In the genomic region with DNA sequence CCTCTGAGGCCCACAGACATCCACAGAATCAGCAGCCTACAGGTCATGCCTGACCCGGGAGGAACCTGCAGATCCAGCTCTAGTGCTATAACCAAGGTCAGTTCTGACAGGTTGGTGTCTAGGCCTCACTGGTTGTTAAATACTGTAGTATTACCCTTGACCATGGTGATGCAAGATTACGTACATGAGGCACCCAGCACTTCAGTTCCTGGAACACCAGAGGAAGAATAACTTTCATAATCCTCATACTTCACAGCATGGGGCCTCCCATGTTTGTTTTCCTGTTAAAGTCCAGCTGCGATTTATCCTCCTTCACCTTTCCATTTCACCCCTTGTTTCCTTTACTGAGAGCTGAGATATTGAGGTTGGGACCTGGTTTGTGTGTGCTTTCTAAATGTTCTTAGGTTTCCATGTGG, we compare ENCODE assay signal across 1 cellular context.
TF ChIP-seq lines count a peak whose summit lies in the region.

No MANE protein-coding gene starts in this region.

TF ChIP-seq in K562, 482 proteins besides CTCF, POLR2A, EP300 and RAD21 (continued from another document and continues in another):
- TF ChIP-seq, protein P1, sequence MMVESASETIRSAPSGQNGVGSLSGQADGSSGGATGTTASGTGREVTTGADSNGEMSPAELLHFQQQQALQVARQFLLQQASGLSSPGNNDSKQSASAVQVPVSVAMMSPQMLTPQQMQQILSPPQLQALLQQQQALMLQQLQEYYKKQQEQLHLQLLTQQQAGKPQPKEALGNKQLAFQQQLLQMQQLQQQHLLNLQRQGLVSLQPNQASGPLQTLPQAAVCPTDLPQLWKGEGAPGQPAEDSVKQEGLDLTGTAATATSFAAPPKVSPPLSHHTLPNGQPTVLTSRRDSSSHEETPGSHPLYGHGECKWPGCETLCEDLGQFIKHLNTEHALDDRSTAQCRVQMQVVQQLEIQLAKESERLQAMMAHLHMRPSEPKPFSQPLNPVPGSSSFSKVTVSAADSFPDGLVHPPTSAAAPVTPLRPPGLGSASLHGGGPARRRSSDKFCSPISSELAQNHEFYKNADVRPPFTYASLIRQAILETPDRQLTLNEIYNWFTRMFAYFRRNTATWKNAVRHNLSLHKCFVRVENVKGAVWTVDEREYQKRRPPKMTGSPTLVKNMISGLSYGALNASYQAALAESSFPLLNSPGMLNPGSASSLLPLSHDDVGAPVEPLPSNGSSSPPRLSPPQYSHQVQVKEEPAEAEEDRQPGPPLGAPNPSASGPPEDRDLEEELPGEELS (CRISPR knock-in tag; IDR thresholded peaks at IDR 0.05; ENCODE audit: borderline replicate concordance): no peak
- TF ChIP-seq, protein P2, sequence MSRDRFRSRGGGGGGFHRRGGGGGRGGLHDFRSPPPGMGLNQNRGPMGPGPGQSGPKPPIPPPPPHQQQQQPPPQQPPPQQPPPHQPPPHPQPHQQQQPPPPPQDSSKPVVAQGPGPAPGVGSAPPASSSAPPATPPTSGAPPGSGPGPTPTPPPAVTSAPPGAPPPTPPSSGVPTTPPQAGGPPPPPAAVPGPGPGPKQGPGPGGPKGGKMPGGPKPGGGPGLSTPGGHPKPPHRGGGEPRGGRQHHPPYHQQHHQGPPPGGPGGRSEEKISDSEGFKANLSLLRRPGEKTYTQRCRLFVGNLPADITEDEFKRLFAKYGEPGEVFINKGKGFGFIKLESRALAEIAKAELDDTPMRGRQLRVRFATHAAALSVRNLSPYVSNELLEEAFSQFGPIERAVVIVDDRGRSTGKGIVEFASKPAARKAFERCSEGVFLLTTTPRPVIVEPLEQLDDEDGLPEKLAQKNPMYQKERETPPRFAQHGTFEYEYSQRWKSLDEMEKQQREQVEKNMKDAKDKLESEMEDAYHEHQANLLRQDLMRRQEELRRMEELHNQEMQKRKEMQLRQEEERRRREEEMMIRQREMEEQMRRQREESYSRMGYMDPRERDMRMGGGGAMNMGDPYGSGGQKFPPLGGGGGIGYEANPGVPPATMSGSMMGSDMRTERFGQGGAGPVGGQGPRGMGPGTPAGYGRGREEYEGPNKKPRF (IDR thresholded peaks at IDR 0.05; ENCODE audit: low read depth, low read length): no peak
- TF ChIP-seq CHCHD3 (CRISPR knock-in tag; IDR thresholded peaks at IDR 0.05): no peak
- no peak for TF ChIP-seq ZNF699 (CRISPR knock-in tag; IDR thresholded peaks at IDR 0.05; ENCODE audit: insufficient replicate concordance)
- TF ChIP-seq BDP1 (IDR thresholded peaks at IDR 0.05; ENCODE audit: insufficient read depth, insufficient read length): no peak
- TF ChIP-seq POLR3G (IDR thresholded peaks at IDR 0.05; ENCODE audit: extremely low read depth, insufficient read length, insufficient replicate concordance): no peak
- TF ChIP-seq GTF2A2 (tag; IDR thresholded peaks at IDR 0.05): no peak
- TF ChIP-seq, protein P3, sequence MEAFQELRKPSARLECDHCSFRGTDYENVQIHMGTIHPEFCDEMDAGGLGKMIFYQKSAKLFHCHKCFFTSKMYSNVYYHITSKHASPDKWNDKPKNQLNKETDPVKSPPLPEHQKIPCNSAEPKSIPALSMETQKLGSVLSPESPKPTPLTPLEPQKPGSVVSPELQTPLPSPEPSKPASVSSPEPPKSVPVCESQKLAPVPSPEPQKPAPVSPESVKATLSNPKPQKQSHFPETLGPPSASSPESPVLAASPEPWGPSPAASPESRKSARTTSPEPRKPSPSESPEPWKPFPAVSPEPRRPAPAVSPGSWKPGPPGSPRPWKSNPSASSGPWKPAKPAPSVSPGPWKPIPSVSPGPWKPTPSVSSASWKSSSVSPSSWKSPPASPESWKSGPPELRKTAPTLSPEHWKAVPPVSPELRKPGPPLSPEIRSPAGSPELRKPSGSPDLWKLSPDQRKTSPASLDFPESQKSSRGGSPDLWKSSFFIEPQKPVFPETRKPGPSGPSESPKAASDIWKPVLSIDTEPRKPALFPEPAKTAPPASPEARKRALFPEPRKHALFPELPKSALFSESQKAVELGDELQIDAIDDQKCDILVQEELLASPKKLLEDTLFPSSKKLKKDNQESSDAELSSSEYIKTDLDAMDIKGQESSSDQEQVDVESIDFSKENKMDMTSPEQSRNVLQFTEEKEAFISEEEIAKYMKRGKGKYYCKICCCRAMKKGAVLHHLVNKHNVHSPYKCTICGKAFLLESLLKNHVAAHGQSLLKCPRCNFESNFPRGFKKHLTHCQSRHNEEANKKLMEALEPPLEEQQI (IDR thresholded peaks at IDR 0.05): no peak
- TF ChIP-seq, protein P4, sequence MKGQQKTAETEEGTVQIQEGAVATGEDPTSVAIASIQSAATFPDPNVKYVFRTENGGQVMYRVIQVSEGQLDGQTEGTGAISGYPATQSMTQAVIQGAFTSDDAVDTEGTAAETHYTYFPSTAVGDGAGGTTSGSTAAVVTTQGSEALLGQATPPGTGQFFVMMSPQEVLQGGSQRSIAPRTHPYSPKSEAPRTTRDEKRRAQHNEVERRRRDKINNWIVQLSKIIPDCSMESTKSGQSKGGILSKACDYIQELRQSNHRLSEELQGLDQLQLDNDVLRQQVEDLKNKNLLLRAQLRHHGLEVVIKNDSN (CRISPR knock-in tag; IDR thresholded peaks at IDR 0.05): no peak
- peak; percentile 54; the same call in 1 of the 2 replicates for TF ChIP-seq PTRF (tag; IDR thresholded peaks at IDR 0.05)
- TF ChIP-seq ZNF75A (CRISPR knock-in tag; IDR thresholded peaks at IDR 0.05): no peak
- no peak for TF ChIP-seq POLR2G (IDR thresholded peaks at IDR 0.05; ENCODE audit: low read depth, low read length)
- no peak for TF ChIP-seq POU5F1 (IDR thresholded peaks at IDR 0.05; ENCODE audit: borderline replicate concordance, low read depth, low read length, partially characterized antibody)
- TF ChIP-seq XRCC3 (IDR thresholded peaks at IDR 0.05): no peak
- TF ChIP-seq, protein P5, sequence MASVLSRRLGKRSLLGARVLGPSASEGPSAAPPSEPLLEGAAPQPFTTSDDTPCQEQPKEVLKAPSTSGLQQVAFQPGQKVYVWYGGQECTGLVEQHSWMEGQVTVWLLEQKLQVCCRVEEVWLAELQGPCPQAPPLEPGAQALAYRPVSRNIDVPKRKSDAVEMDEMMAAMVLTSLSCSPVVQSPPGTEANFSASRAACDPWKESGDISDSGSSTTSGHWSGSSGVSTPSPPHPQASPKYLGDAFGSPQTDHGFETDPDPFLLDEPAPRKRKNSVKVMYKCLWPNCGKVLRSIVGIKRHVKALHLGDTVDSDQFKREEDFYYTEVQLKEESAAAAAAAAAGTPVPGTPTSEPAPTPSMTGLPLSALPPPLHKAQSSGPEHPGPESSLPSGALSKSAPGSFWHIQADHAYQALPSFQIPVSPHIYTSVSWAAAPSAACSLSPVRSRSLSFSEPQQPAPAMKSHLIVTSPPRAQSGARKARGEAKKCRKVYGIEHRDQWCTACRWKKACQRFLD (CRISPR knock-in tag; IDR thresholded peaks at IDR 0.05): no peak; the same call in 1 of the 2 replicates
- no peak for TF ChIP-seq TBL1XR1 (IDR thresholded peaks at IDR 0.05; ENCODE audit: low read length in 2 of 2)
- peak; percentile 58; the same call in 1 of the 2 replicates for TF ChIP-seq ZNF584 (CRISPR knock-in tag; IDR thresholded peaks at IDR 0.05; ENCODE audit: low read depth)
- TF ChIP-seq ZNF778 (CRISPR knock-in tag; IDR thresholded peaks at IDR 0.05): no peak
- TF ChIP-seq NR1H2 (CRISPR knock-in tag; IDR thresholded peaks at IDR 0.05): no peak
- no peak for TF ChIP-seq NFYB (IDR thresholded peaks at IDR 0.05; ENCODE audit: extremely low read depth, insufficient read length)
- TF ChIP-seq ZNF197 (CRISPR knock-in tag; IDR thresholded peaks at IDR 0.05; ENCODE audit: low read depth): 0 out of 2 replicates have a peak, but pooled peaks have one; percentile 46
- no peak for TF ChIP-seq KLF13 (tag; IDR thresholded peaks at IDR 0.05; ENCODE audit: borderline replicate concordance, low read depth)
- TF ChIP-seq GABPA (tag; conservative IDR thresholded peaks at IDR 0.05; ENCODE audit: low read depth): peak; percentile 48; the same call in 1 of the 2 replicates
- TF ChIP-seq CXXC5 (CRISPR knock-in tag; IDR thresholded peaks at IDR 0.05): peak; percentile 66; the same call in 1 of the 2 replicates
- TF ChIP-seq ZNF79 (CRISPR knock-in tag; IDR thresholded peaks at IDR 0.05; ENCODE audit: low read depth): no peak
- TF ChIP-seq NUFIP1 (IDR thresholded peaks at IDR 0.05; ENCODE audit: partially characterized antibody): no peak
- TF ChIP-seq NR2C2 (CRISPR knock-in tag; IDR thresholded peaks at IDR 0.05): no peak
- TF ChIP-seq NR2C2 (tag; IDR thresholded peaks at IDR 0.05): peak; percentile 82; the same call in 1 of the 2 replicates
- no peak for TF ChIP-seq HEY1 (CRISPR knock-in tag; IDR thresholded peaks at IDR 0.05; ENCODE audit: borderline replicate concordance)
- no peak for TF ChIP-seq FOXK1 (CRISPR knock-in tag; IDR thresholded peaks at IDR 0.05; ENCODE audit: borderline replicate concordance)
- TF ChIP-seq, protein P6, sequence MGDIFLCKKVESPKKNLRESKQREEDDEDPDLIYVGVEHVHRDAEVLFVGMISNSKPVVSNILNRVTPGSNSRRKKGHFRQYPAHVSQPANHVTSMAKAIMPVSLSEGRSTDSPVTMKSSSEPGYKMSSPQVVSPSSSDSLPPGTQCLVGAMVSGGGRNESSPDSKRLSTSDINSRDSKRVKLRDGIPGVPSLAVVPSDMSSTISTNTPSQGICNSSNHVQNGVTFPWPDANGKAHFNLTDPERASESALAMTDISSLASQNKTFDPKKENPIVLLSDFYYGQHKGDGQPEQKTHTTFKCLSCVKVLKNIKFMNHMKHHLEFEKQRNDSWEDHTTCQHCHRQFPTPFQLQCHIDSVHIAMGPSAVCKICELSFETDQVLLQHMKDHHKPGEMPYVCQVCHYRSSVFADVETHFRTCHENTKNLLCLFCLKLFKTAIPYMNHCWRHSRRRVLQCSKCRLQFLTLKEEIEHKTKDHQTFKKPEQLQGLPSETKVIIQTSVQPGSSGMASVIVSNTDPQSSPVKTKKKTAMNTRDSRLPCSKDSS (IDR thresholded peaks at IDR 0.05; ENCODE audit: low read depth, partially characterized antibody): no peak
- no peak for TF ChIP-seq FUS (optimal IDR thresholded peaks at IDR 0.05; ENCODE audit: low read depth, low read length)
- no peak for TF ChIP-seq TEAD2 (tag; IDR thresholded peaks at IDR 0.05)
- no peak for TF ChIP-seq ZNF445 (CRISPR knock-in tag; IDR thresholded peaks at IDR 0.05; ENCODE audit: low read depth)
- no peak for TF ChIP-seq JUND (IDR thresholded peaks at IDR 0.05; ENCODE audit: borderline replicate concordance, low read depth, low read length)
- no peak for TF ChIP-seq JUND (tag; IDR thresholded peaks at IDR 0.05; ENCODE audit: borderline replicate concordance, low read depth, low read length)
- TF ChIP-seq CEBPB (tag; IDR thresholded peaks at IDR 0.05): peak; percentile 79
- TF ChIP-seq, protein P7, sequence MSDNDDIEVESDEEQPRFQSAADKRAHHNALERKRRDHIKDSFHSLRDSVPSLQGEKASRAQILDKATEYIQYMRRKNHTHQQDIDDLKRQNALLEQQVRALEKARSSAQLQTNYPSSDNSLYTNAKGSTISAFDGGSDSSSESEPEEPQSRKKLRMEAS (CRISPR knock-in tag; IDR thresholded peaks at IDR 0.05): no peak
- TF ChIP-seq, protein P8, sequence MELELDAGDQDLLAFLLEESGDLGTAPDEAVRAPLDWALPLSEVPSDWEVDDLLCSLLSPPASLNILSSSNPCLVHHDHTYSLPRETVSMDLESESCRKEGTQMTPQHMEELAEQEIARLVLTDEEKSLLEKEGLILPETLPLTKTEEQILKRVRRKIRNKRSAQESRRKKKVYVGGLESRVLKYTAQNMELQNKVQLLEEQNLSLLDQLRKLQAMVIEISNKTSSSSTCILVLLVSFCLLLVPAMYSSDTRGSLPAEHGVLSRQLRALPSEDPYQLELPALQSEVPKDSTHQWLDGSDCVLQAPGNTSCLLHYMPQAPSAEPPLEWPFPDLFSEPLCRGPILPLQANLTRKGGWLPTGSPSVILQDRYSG (tag; conservative IDR thresholded peaks at IDR 0.05; ENCODE audit: low read depth): no peak
- TF ChIP-seq ZBTB17 (CRISPR knock-in tag; IDR thresholded peaks at IDR 0.05): 0 out of 2 replicates have a peak, but pooled peaks have one; percentile 57
- no peak for TF ChIP-seq POLR2AphosphoS5 (IDR thresholded peaks at IDR 0.05; ENCODE audit: control insufficient read depth, insufficient read depth, low read depth, low read length)
- no peak for TF ChIP-seq SMARCE1 (IDR thresholded peaks at IDR 0.05)
- TF ChIP-seq, protein P9, sequence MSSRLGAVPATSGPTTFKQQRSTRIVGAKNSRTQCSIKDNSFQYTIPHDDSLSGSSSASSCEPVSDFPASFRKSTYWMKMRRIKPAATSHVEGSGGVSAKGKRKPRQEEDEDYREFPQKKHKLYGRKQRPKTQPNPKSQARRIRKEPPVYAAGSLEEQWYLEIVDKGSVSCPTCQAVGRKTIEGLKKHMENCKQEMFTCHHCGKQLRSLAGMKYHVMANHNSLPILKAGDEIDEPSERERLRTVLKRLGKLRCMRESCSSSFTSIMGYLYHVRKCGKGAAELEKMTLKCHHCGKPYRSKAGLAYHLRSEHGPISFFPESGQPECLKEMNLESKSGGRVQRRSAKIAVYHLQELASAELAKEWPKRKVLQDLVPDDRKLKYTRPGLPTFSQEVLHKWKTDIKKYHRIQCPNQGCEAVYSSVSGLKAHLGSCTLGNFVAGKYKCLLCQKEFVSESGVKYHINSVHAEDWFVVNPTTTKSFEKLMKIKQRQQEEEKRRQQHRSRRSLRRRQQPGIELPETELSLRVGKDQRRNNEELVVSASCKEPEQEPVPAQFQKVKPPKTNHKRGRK (tag; IDR thresholded peaks at IDR 0.05): no peak
- 0 out of 2 replicates have a peak, but pooled peaks have one; percentile 28 for TF ChIP-seq ZNF766 (CRISPR knock-in tag; conservative IDR thresholded peaks at IDR 0.05)
- TF ChIP-seq TAL1 (IDR thresholded peaks at IDR 0.05): no peak
- TF ChIP-seq POLR3A (IDR thresholded peaks at IDR 0.05; ENCODE audit: borderline replicate concordance, extremely low read depth, insufficient read depth, insufficient read length): no peak
- TF ChIP-seq, protein P10, sequence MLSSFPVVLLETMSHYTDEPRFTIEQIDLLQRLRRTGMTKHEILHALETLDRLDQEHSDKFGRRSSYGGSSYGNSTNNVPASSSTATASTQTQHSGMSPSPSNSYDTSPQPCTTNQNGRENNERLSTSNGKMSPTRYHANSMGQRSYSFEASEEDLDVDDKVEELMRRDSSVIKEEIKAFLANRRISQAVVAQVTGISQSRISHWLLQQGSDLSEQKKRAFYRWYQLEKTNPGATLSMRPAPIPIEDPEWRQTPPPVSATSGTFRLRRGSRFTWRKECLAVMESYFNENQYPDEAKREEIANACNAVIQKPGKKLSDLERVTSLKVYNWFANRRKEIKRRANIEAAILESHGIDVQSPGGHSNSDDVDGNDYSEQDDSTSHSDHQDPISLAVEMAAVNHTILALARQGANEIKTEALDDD (IDR thresholded peaks at IDR 0.05): no peak
- no peak for TF ChIP-seq ZBTB8A (IDR thresholded peaks at IDR 0.05; ENCODE audit: partially characterized antibody)
- TF ChIP-seq, protein P11, sequence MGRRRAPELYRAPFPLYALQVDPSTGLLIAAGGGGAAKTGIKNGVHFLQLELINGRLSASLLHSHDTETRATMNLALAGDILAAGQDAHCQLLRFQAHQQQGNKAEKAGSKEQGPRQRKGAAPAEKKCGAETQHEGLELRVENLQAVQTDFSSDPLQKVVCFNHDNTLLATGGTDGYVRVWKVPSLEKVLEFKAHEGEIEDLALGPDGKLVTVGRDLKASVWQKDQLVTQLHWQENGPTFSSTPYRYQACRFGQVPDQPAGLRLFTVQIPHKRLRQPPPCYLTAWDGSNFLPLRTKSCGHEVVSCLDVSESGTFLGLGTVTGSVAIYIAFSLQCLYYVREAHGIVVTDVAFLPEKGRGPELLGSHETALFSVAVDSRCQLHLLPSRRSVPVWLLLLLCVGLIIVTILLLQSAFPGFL (CRISPR knock-in tag; IDR thresholded peaks at IDR 0.05): no peak
- no peak for TF ChIP-seq WHSC1 (IDR thresholded peaks at IDR 0.05; ENCODE audit: low read length)
- no peak for TF ChIP-seq ZNF780A (CRISPR knock-in tag; IDR thresholded peaks at IDR 0.05)
- no peak for TF ChIP-seq PHF20 (IDR thresholded peaks at IDR 0.05; ENCODE audit: partially characterized antibody)
- TF ChIP-seq ZFPM2 (CRISPR knock-in tag; IDR thresholded peaks at IDR 0.05): no peak
- TF ChIP-seq ZNF436 (CRISPR knock-in tag; IDR thresholded peaks at IDR 0.05): no peak
- TF ChIP-seq CCAR2 (IDR thresholded peaks at IDR 0.05; ENCODE audit: low read depth, low read length): no peak
